Comparison of ENCODE assay signal across 13 cellular contexts in genomic region chr11:67344264-67344663, GRCh38. TPM values are rescaled to one million over a fixed set of nuclear protein-coding genes. Genes with fewer than 3 reads are reported as not detected.
DNase-seq lines count a peak whose midpoint lies in the region; ATAC-seq and TF ChIP-seq lines count a peak whose summit lies in the region.
"Had no signal": no experiment of that assay in that cellular context is flagged by ENCODE, and none has a peak within 500 bp of the region (broad histone marks: within the 10 kb centered on the region; RNA-seq: fewer than 3 reads in every experiment).

No MANE protein-coding gene starts in this region.

- H3K36me3 Mint-ChIP-seq in activated CD4-positive, alpha-beta T cell treated with anti-CD3 and anti-CD28 coated beads, Interleukin-2, amount 10 ng/mL, durations not matched to agents 24 days and 14 days (ENCODE audit: low read depth): no peaks in the 10 kb centered on the region
- no peaks in the 10 kb centered on the region for H3K36me3 Mint-ChIP-seq in activated naive CD4-positive, alpha-beta T cell treated with anti-CD3 and anti-CD28 coated beads, Interleukin-2, amount 50 U/mL, for 72 hours
- no peaks in the 10 kb centered on the region for H3K36me3 Mint-ChIP-seq in stimulated activated memory B cell treated with anti-CD40 and anti-IgM and Interleukin-4, amounts not matched to agents 10 μg/mL and 1 μg/mL and 100 μg/mL, for 72 hours

- peak overlapping the region; percentile 85 for H3K27ac Mint-ChIP-seq in activated CD4-positive, alpha-beta T cell treated with anti-CD3 and anti-CD28 coated beads, Interleukin-2, amount 10 ng/mL, durations not matched to agents 24 days and 14 days
- H3K27ac Mint-ChIP-seq in activated naive CD4-positive, alpha-beta T cell treated with anti-CD3 and anti-CD28 coated beads, Interleukin-2, amount 50 U/mL, for 72 hours: peak overlapping the region; percentile 69 to 84
- H3K27ac Mint-ChIP-seq in stimulated activated memory B cell treated with anti-CD40 and anti-IgM and Interleukin-4, amounts not matched to agents 10 μg/mL and 1 μg/mL and 100 μg/mL, for 72 hours: peak overlapping the region; percentile 83

- no peaks in the 10 kb centered on the region for H3K27me3 ChIP-seq in OCI-LY3 (ENCODE audit: low read depth, low read length)
- H3K27me3 ChIP-seq in lower lobe of right lung (ENCODE audit: low read depth): no peaks in the 10 kb centered on the region

- H3K9me3 ChIP-seq in OCI-LY3 (ENCODE audit: insufficient read depth, low read length) (no peaks in the 10 kb centered on the region), lower lobe of right lung (no peaks in the 10 kb centered on the region)

- no peaks in the 10 kb centered on the region for H4K20me1 ChIP-seq in OCI-LY3 (ENCODE audit: insufficient read depth, low read length)

- H3K4me3 ChIP-seq in OCI-LY3 (ENCODE audit: low read length) (no peak overlapping the region), lower lobe of right lung (no peak overlapping the region)

- intact Hi-C loops in activated CD4-positive, alpha-beta T cell treated with anti-CD3 and anti-CD28 coated beads, Interleukin-2, amount 10 ng/mL, durations not matched to agents 24 days and 14 days (cut with micrococcal nuclease): no loop called here
- intact Hi-C loops in lower lobe of right lung (cut with DNase I): no loop called here

- H3K27me3 Mint-ChIP-seq in activated CD4-positive, alpha-beta T cell treated with anti-CD3 and anti-CD28 coated beads, Interleukin-2, amount 10 ng/mL, durations not matched to agents 24 days and 14 days: no peaks in the 10 kb centered on the region
- no peaks in the 10 kb centered on the region for H3K27me3 Mint-ChIP-seq in stimulated activated memory B cell treated with anti-CD40 and anti-IgM and Interleukin-4, amounts not matched to agents 10 μg/mL and 1 μg/mL and 100 μg/mL, for 72 hours

- H3K9ac ChIP-seq in OCI-LY3 (ENCODE audit: low read length): no peak overlapping the region

- H3K4me1 ChIP-seq in OCI-LY3 (ENCODE audit: low read length) (peaks cover 52% of the 10 kb centered on the region), lower lobe of right lung (peaks cover 20% of the 10 kb centered on the region)

- no peak overlapping the region for H2AFZ ChIP-seq in OCI-LY3 (ENCODE audit: low read depth, low read length)

- H3K9me3 Mint-ChIP-seq in activated CD4-positive, alpha-beta T cell treated with anti-CD3 and anti-CD28 coated beads, Interleukin-2, amount 10 ng/mL, durations not matched to agents 24 days and 14 days: peaks cover 3% of the 10 kb centered on the region
- H3K9me3 Mint-ChIP-seq in activated naive CD4-positive, alpha-beta T cell treated with anti-CD3 and anti-CD28 coated beads, Interleukin-2, amount 50 U/mL, for 72 hours: no peaks in the 10 kb centered on the region
- no peaks in the 10 kb centered on the region for H3K9me3 Mint-ChIP-seq in stimulated activated memory B cell treated with anti-CD40 and anti-IgM and Interleukin-4, amounts not matched to agents 10 μg/mL and 1 μg/mL and 100 μg/mL, for 72 hours

- TF ChIP-seq CTCF in OCI-LY3 (IDR thresholded peaks at IDR 0.05; ENCODE audit: low read depth, low read length) (no peak), lower lobe of right lung (IDR thresholded peaks at IDR 0.05) (no peak)

- H3K36me3 ChIP-seq in OCI-LY3 (replicated peaks; ENCODE audit: low read depth, low read length) (no peaks in the 10 kb centered on the region), lower lobe of right lung (no peaks in the 10 kb centered on the region)

- H3K4me3 Mint-ChIP-seq in activated CD4-positive, alpha-beta T cell treated with anti-CD3 and anti-CD28 coated beads, Interleukin-2, amount 10 ng/mL, durations not matched to agents 24 days and 14 days: peak overlapping the region; percentile 28
- no peak overlapping the region for H3K4me3 Mint-ChIP-seq in stimulated activated memory B cell treated with anti-CD40 and anti-IgM and Interleukin-4, amounts not matched to agents 10 μg/mL and 1 μg/mL and 100 μg/mL, for 72 hours

- H3K4me2 ChIP-seq in OCI-LY3 (ENCODE audit: low read length): no peak overlapping the region

- H3K27ac ChIP-seq in OCI-LY3 (ENCODE audit: low read length) (peak overlapping the region; percentile 5; the same call in 1 of the 2 replicates), lower lobe of right lung (no peak overlapping the region)

- H3K4me1 Mint-ChIP-seq in activated CD4-positive, alpha-beta T cell treated with anti-CD3 and anti-CD28 coated beads, Interleukin-2, amount 10 ng/mL, durations not matched to agents 24 days and 14 days: peaks cover 27% of the 10 kb centered on the region
- peaks cover 48% of the 10 kb centered on the region for H3K4me1 Mint-ChIP-seq in stimulated activated memory B cell treated with anti-CD40 and anti-IgM and Interleukin-4, amounts not matched to agents 10 μg/mL and 1 μg/mL and 100 μg/mL, for 72 hours

- peak; percentile 75 for DNase-seq in activated CD4-positive, alpha-beta T cell treated with anti-CD3 and anti-CD28 coated beads, Interleukin-2, amount 10 ng/mL, durations not matched to agents 24 days and 14 days
- DNase-seq in activated CD4-positive, alpha-beta T cell treated with anti-CD3 and anti-CD28 coated beads for 4 hours: no peak
- no peak for DNase-seq in activated naive CD4-positive, alpha-beta T cell treated with anti-CD3 and anti-CD28 coated beads, Interleukin-2, amount 50 U/mL, for 72 hours (ENCODE audit: low spot score in 2 of 2)
- DNase-seq in lower lobe of right lung (no peak), SKM-1 treated with dmso at 0.1 percent for 144 hours (lab: John Stamatoyannopoulos, UW; ENCODE audit: unreplicated experiment) (no peak)
- DNase-seq: central memory CD4-positive, alpha-beta T cell; DMS153; H7; hippocampal formation; NCI-H226 had no signal

- no peaks in the 10 kb centered on the region for H3K79me2 ChIP-seq in OCI-LY3 (ENCODE audit: low read length)

- peak; percentile 40 to 58 for ATAC-seq in activated naive CD4-positive, alpha-beta T cell treated with anti-CD3 and anti-CD28 coated beads, Interleukin-2, amount 50 U/mL, for 72 hours
- peak; percentile 83 for ATAC-seq in stimulated activated memory B cell treated with anti-CD40 and anti-IgM and Interleukin-4, amounts not matched to agents 10 μg/mL and 1 μg/mL and 100 μg/mL, for 72 hours
- ATAC-seq in lower lobe of right lung (no peak), HG03354 (IDR thresholded peaks at IDR 0.05; ENCODE audit: poor library complexity, severe bottlenecking, unreplicated experiment) (no peak)

RNA-seq across cellular contexts. Expression of gene POLD4, which starts 9.1 kb away (rescaled TPM):
- total RNA-seq in activated CD4-positive, alpha-beta T cell treated with anti-CD3 and anti-CD28 coated beads, Interleukin-2, amount 10 ng/mL, durations not matched to agents 24 days and 14 days: 36.0 and 36.4 TPM in 2 replicates
- 10 to 100 TPM; 49.9 to 57.2 TPM for total RNA-seq in activated naive CD4-positive, alpha-beta T cell treated with anti-CD3 and anti-CD28 coated beads, Interleukin-2, amount 50 U/mL, for 72 hours
- 86.6 TPM for total RNA-seq in lower lobe of right lung

RNA-seq across cellular contexts. Expression of gene CLCF1, which starts 29.1 kb away (rescaled TPM):
- total RNA-seq in activated CD4-positive, alpha-beta T cell treated with anti-CD3 and anti-CD28 coated beads, Interleukin-2, amount 10 ng/mL, durations not matched to agents 24 days and 14 days: 0.63 and 0.66 TPM in 2 replicates
- under 1 TPM in 1 of 2 donors, not detected in 1; 0.89 TPM for total RNA-seq in activated naive CD4-positive, alpha-beta T cell treated with anti-CD3 and anti-CD28 coated beads, Interleukin-2, amount 50 U/mL, for 72 hours
- total RNA-seq in lower lobe of right lung: 3.7 TPM

RNA-seq across cellular contexts. Expression of gene SSH3, which starts 40.9 kb away (rescaled TPM):
- total RNA-seq in activated CD4-positive, alpha-beta T cell treated with anti-CD3 and anti-CD28 coated beads, Interleukin-2, amount 10 ng/mL, durations not matched to agents 24 days and 14 days: 7.1 and 8.1 TPM in 2 replicates
- 10 to 100 TPM; 11.6 to 16.5 TPM for total RNA-seq in activated naive CD4-positive, alpha-beta T cell treated with anti-CD3 and anti-CD28 coated beads, Interleukin-2, amount 50 U/mL, for 72 hours
- 37.7 TPM for total RNA-seq in lower lobe of right lung

RNA-seq across cellular contexts. Expression of gene RAD9A, which starts 47.5 kb away (rescaled TPM):
- 31.6 and 34.3 TPM in 2 replicates for total RNA-seq in activated CD4-positive, alpha-beta T cell treated with anti-CD3 and anti-CD28 coated beads, Interleukin-2, amount 10 ng/mL, durations not matched to agents 24 days and 14 days
- 10 to 100 TPM; 35.6 to 53.7 TPM for total RNA-seq in activated naive CD4-positive, alpha-beta T cell treated with anti-CD3 and anti-CD28 coated beads, Interleukin-2, amount 50 U/mL, for 72 hours
- 28.9 TPM for total RNA-seq in lower lobe of right lung

RNA-seq across cellular contexts. Expression of gene ANKRD13D, which starts 55.2 kb away (rescaled TPM):
- 114 and 124 TPM in 2 replicates for total RNA-seq in activated CD4-positive, alpha-beta T cell treated with anti-CD3 and anti-CD28 coated beads, Interleukin-2, amount 10 ng/mL, durations not matched to agents 24 days and 14 days
- total RNA-seq in activated naive CD4-positive, alpha-beta T cell treated with anti-CD3 and anti-CD28 coated beads, Interleukin-2, amount 50 U/mL, for 72 hours: 100 to 1,000 TPM in 1 of 2 donors, 10 to 100 TPM in 1; 76.0 to 213 TPM
- total RNA-seq in lower lobe of right lung: 66.9 TPM

Comparison
In these comparisons a context has a peak if more than half of its experiments do, and no peak if none do; other contexts are left out.
1. ATAC-seq: peak in activated naive CD4-positive, alpha-beta T cell treated with anti-CD3 and anti-CD28 coated beads, Interleukin-2, amount 50 U/mL, for 72 hours (2 of 2) and stimulated activated memory B cell treated with anti-CD40 and anti-IgM and Interleukin-4, amounts not matched to agents 10 μg/mL and 1 μg/mL and 100 μg/mL, for 72 hours (single experiment); none in lower lobe of right lung (0 of 2) and HG03354 (single experiment).
2. Peak in every context shown above with its lines, with median percentiles within 50 percentile points of each other: H3K27ac Mint-ChIP-seq.